30 cellular contexts compared by ENCODE assay signal in genomic region chr1:54149734-54150133, GRCh38. TPM values are rescaled to one million over a fixed set of nuclear protein-coding genes. Genes with fewer than 3 reads are reported as not detected.
"Had no signal": no experiment of that assay in that cellular context is flagged by ENCODE, and none has a peak within 500 bp of the region (broad histone marks: within the 10 kb centered on the region; RNA-seq: fewer than 3 reads in every experiment).

No MANE protein-coding gene starts in this region.

- H3K4me3 Mint-ChIP-seq: dendritic cell treated with granulocyte-macrophage colony-stimulating factor and Interleukin-4, amounts not matched to agents 40 ng/mL and 50 ng/mL, for 4 days; effector memory CD8-positive, alpha-beta T cell; endodermal cell; mesothelial cell of epicardium had no signal

- H3K9me3 ChIP-seq: colonic mucosa, esophagus squamous epithelium, gastrocnemius medialis, heart right ventricle, left lung, lower lobe of right lung, mucosa of descending colon had no signal

- DNase-seq: colonic mucosa; cortex of kidney; effector CD8-positive, alpha-beta T cell; effector memory CD8-positive, alpha-beta T cell; endodermal cell; erythroblast; esophagus squamous epithelium; foreskin fibroblast; foreskin melanocyte; gastrocnemius medialis; glutamatergic neuron; head of caudate nucleus; heart right ventricle; hippocampal formation; left cardiac atrium; left lung; left ventricle myocardium superior; lower lobe of right lung; mesenchymal stem cell; mucosa of descending colon had no signal

- ATAC-seq: effector memory CD8-positive, alpha-beta T cell; esophagus mucosa; gastrocnemius medialis; heart right ventricle; left cardiac atrium; left lung; left ventricle myocardium superior; lower lobe of right lung; mucosa of descending colon had no signal

- H3K27ac Mint-ChIP-seq: dendritic cell treated with granulocyte-macrophage colony-stimulating factor and Interleukin-4, amounts not matched to agents 40 ng/mL and 50 ng/mL, for 4 days; effector memory CD8-positive, alpha-beta T cell; endodermal cell; mesothelial cell of epicardium had no signal

- H3K4me3 ChIP-seq: colonic mucosa, esophagus squamous epithelium, gastrocnemius medialis, heart right ventricle, left lung, lower lobe of right lung, mucosa of descending colon had no signal

- FAIRE-seq: endometrium, islet of Langerhans, keratinocyte had no signal

- H3K27me3 Mint-ChIP-seq: dendritic cell treated with granulocyte-macrophage colony-stimulating factor and Interleukin-4, amounts not matched to agents 40 ng/mL and 50 ng/mL, for 4 days; effector memory CD8-positive, alpha-beta T cell had no signal

- H3K9me3 Mint-ChIP-seq: dendritic cell treated with granulocyte-macrophage colony-stimulating factor and Interleukin-4, amounts not matched to agents 40 ng/mL and 50 ng/mL, for 4 days; effector memory CD8-positive, alpha-beta T cell; endodermal cell; mesothelial cell of epicardium had no signal

- H3K27ac ChIP-seq: colonic mucosa, epithelial cell of prostate, esophagus squamous epithelium, gastrocnemius medialis, heart right ventricle, left lung, lower lobe of right lung had no signal

- H3K27me3 ChIP-seq: colonic mucosa, esophagus squamous epithelium, gastrocnemius medialis, heart right ventricle, left lung had no signal

- H3K36me3 ChIP-seq: colonic mucosa, esophagus squamous epithelium, gastrocnemius medialis, heart right ventricle, left lung, lower lobe of right lung had no signal

- H3K4me1 ChIP-seq: colonic mucosa, lower lobe of right lung had no signal

- H3K36me3 Mint-ChIP-seq: mesothelial cell of epicardium had no signal

RNA-seq across cellular contexts. Expression of gene CDCP2, which starts 3.1 kb away (rescaled TPM):
- total RNA-seq: endodermal cell, esophagus mucosa, gastrocnemius medialis, glomerular endothelial cell, kidney epithelial cell, left cardiac atrium, left ventricle myocardium superior, lower lobe of right lung, mesothelial cell of epicardium, myocyte had no signal
- polyA plus RNA-seq: keratinocyte had no signal
